In the genomic region with DNA sequence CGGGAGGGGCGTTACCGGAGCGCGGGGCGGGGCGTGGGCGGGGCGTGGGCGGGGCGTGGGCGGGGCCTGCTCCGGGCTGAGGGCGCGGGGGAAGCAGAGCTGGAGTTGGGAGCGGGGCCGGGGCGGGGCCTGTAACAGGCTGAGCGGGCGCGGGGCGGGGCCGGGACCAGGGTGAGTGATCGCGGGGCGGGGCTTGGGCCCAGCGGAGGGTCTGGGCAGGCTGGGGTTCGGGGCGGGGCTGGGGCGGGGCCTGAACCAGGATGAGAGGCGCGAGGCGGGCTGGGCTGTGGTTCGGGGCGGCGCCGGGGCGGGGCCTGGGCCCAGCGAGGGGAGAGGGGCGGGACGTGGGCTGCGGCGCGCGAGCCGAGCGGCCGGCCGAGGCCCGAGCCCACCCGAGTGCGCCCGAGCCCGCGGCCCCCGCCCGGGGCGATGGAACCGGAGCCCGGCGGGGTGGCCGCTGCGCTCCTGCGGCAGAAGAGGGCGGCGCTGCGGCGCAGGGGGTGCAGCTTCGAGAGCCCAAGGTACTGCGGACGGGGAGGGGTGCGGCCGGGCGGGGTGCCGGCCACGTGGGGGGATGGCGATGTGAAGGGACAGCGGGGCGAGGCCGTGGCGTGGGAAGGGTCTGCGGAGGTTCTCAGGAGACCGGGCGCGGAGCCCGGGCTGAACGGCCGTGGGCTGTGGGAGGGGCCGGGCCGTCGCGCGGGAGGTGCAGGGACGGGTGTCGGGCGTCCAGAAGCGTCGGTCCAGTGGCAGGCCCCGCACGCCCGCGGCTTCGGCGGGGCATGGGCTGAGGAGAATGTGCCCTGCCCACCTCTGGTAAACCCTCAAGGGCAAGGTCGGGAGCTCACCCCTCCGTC, we compare ENCODE assay signal across 8 cellular contexts. TPM values are rescaled to one million over a fixed set of nuclear protein-coding genes. Genes with fewer than 3 reads are reported as not detected.
DNase-seq lines count a peak whose midpoint lies in the region; ATAC-seq and TF ChIP-seq lines count a peak whose summit lies in the region.

No MANE protein-coding gene starts in this region.

- DNase-seq in ACHN (peak; percentile 81), GM19238 (ENCODE audit: insufficient read length, low spot score) (peak; percentile 99), NCI-H69 (lab: John Stamatoyannopoulos, UW) (peak; percentile 97), ecto neural progenitor cell (ENCODE audit: low spot score) (peak; percentile 100), lower lobe of right lung (peak; percentile 97)
- peak; percentile 97 for DNase-seq in activated CD8-positive, alpha-beta T cell treated with anti-CD3 and anti-CD28 coated beads for 36 hours
- peak; percentile 93 to 94 for DNase-seq in stimulated activated CD4-positive, alpha-beta T cell treated with anti-CD3 and anti-CD28 coated beads, Interleukin-4, amount 100 ng/mL, for 4 hours

- H3K27me3 Mint-ChIP-seq in activated CD8-positive, alpha-beta T cell treated with anti-CD3 and anti-CD28 coated beads for 36 hours: peaks cover 18% of the 10 kb centered on the region

- CTCF ChIA-PET in activated CD8-positive, alpha-beta T cell treated with anti-CD3 and anti-CD28 coated beads for 36 hours (lab: Charles Lee): interaction anchor here (1.0 to 2.7 kb wide), 3 partner anchors 10 to 226 kb away, joined by 3 to 13 read pairs (median 4); a partner anchor contains a TSS

- H3K4me3 Mint-ChIP-seq in activated CD8-positive, alpha-beta T cell treated with anti-CD3 and anti-CD28 coated beads for 36 hours: peak overlapping the region; percentile 79

- TF ChIP-seq CTCF in activated CD8-positive, alpha-beta T cell treated with anti-CD3 and anti-CD28 coated beads for 36 hours (IDR thresholded peaks at IDR 0.05): no peak
- no peak for TF ChIP-seq CTCF in lower lobe of right lung (IDR thresholded peaks at IDR 0.05)

- no peak overlapping the region for H3K27ac Mint-ChIP-seq in activated CD8-positive, alpha-beta T cell treated with anti-CD3 and anti-CD28 coated beads for 36 hours

- H3K36me3 Mint-ChIP-seq in activated CD8-positive, alpha-beta T cell treated with anti-CD3 and anti-CD28 coated beads for 36 hours (ENCODE audit: low read depth): no peaks in the 10 kb centered on the region

- H3K4me1 Mint-ChIP-seq in activated CD8-positive, alpha-beta T cell treated with anti-CD3 and anti-CD28 coated beads for 36 hours (ENCODE audit: low read depth): peaks cover 31% of the 10 kb centered on the region

- POLR2A ChIA-PET in activated CD8-positive, alpha-beta T cell treated with anti-CD3 and anti-CD28 coated beads for 36 hours (lab: Charles Lee): interaction anchor here (0.7 to 4.0 kb wide), 5 partner anchors 10 to 388 kb away, joined by 3 to 28 read pairs (median 5); a partner anchor contains a TSS

- H3K9me3 ChIP-seq in lower lobe of right lung: no peaks in the 10 kb centered on the region

- in situ Hi-C loops in ACHN (cut with HindIII; ENCODE audit: low pct_ligation_motif_present, low pct_unique_long_range_greater_than_20kb, low sequenced_read_pairs): no loop called here

- no peaks in the 10 kb centered on the region for H3K27me3 ChIP-seq in lower lobe of right lung (ENCODE audit: low read depth)

- peak; percentile 46 for ATAC-seq in HG03439 (IDR thresholded peaks at IDR 0.05; ENCODE audit: unreplicated experiment)
- peak; percentile 89 for ATAC-seq in activated CD8-positive, alpha-beta T cell treated with anti-CD3 and anti-CD28 coated beads for 36 hours
- peak; percentile 97 for ATAC-seq in lower lobe of right lung

- no peaks in the 10 kb centered on the region for H3K9me3 Mint-ChIP-seq in activated CD8-positive, alpha-beta T cell treated with anti-CD3 and anti-CD28 coated beads for 36 hours

- H3K4me1 ChIP-seq in lower lobe of right lung: peaks cover 8% of the 10 kb centered on the region

- no peaks in the 10 kb centered on the region for H3K36me3 ChIP-seq in lower lobe of right lung

- peak overlapping the region; percentile 78 for H3K4me3 ChIP-seq in lower lobe of right lung

- intact Hi-C loops in activated CD8-positive, alpha-beta T cell treated with anti-CD3 and anti-CD28 coated beads for 36 hours (cut with micrococcal nuclease): loop anchor here (10.0 kb wide), 1 partner anchor 170 kb away; a partner anchor contains a TSS
- intact Hi-C loops in lower lobe of right lung (cut with DNase I): no loop called here

- no peak overlapping the region for H3K27ac ChIP-seq in lower lobe of right lung

RNA-seq across cellular contexts. Expression of a gene that starts 39.5 kb away (rescaled TPM):
- total RNA-seq in activated CD8-positive, alpha-beta T cell treated with anti-CD3 and anti-CD28 coated beads for 36 hours: 1 to 10 TPM; 3.8 to 4.2 TPM
- total RNA-seq in lower lobe of right lung: 7.8 TPM

Comparison
In these comparisons a context has a peak if more than half of its experiments do, and no peak if none do; other contexts are left out.
1. ATAC-seq: peak in every context shown above with its lines; median percentile 97 in lower lobe of right lung; 89 in activated CD8-positive, alpha-beta T cell treated with anti-CD3 and anti-CD28 coated beads for 36 hours; 46 in HG03439.